In genomic region chrX:5648941-5649568, GRCh38 we compare ENCODE assay signal across 33 cellular contexts.
"Had no signal": no experiment of that assay in that cellular context is flagged by ENCODE, and none has a peak within 500 bp of the region (broad histone marks: within the 10 kb centered on the region; RNA-seq: fewer than 3 reads in every experiment).

No MANE protein-coding gene starts in this region.

- H3K27ac Mint-ChIP-seq: activated naive CD4-positive, alpha-beta T cell treated with anti-CD3 and anti-CD28 coated beads for 36 hours; activated naive CD8-positive, alpha-beta T cell treated with anti-CD3 and anti-CD28 coated beads for 36 hours; activated T-helper 1 cell treated with anti-CD3 and anti-CD28 coated beads, Interleukin-12 subunit alpha, Interleukin-12 subunit beta, Interleukin-2, Interleukin-4 antibody, amounts not matched to agents 30 ng/mL and 10 ng/mL and 1 ng/mL, durations not matched to agents 14 hours and 24 hours and 36 hours; brain; effector memory CD8-positive, alpha-beta T cell; stimulated activated effector memory CD8-positive, alpha-beta T cell treated with anti-CD3 and anti-CD28 coated beads, Interleukin-12 subunit alpha, Interleukin-12 subunit beta, amount 100 ng/mL, for 72 hours; stimulated activated naive CD8-positive, alpha-beta T cell treated with anti-CD3 and anti-CD28 coated beads, Interleukin-15, amount 100 ng/mL, for 72 hours had no signal

- H3K27me3 ChIP-seq: adrenal gland, cardiac muscle cell, gastroesophageal sphincter, hepatocyte, sigmoid colon, thyroid gland, upper lobe of left lung, vagina had no signal

- H3K27me3 Mint-ChIP-seq: activated naive CD8-positive, alpha-beta T cell treated with anti-CD3 and anti-CD28 coated beads for 36 hours; effector memory CD8-positive, alpha-beta T cell; stimulated activated naive CD8-positive, alpha-beta T cell treated with anti-CD3 and anti-CD28 coated beads, Interleukin-15, amount 100 ng/mL, for 72 hours had no signal

- H3K4me1 Mint-ChIP-seq: activated naive CD8-positive, alpha-beta T cell treated with anti-CD3 and anti-CD28 coated beads for 36 hours; stimulated activated effector memory CD8-positive, alpha-beta T cell treated with anti-CD3 and anti-CD28 coated beads, Interleukin-12 subunit alpha, Interleukin-12 subunit beta, amount 100 ng/mL, for 72 hours; stimulated activated naive CD8-positive, alpha-beta T cell treated with anti-CD3 and anti-CD28 coated beads, Interleukin-15, amount 100 ng/mL, for 72 hours had no signal

- H3K9me3 Mint-ChIP-seq: activated naive CD8-positive, alpha-beta T cell treated with anti-CD3 and anti-CD28 coated beads for 36 hours had no signal

- H3K27ac ChIP-seq: adrenal gland, cardiac muscle cell, gastroesophageal sphincter, hepatocyte, parathyroid adenoma, psoas muscle, sigmoid colon, thyroid gland, upper lobe of left lung, vagina, VCaP had no signal

- H3K9ac ChIP-seq: parathyroid adenoma had no signal

- H3K4me2 ChIP-seq: hepatocyte had no signal

- ATAC-seq: activated CD4-positive, CD25-positive, alpha-beta regulatory T cell treated with anti-CD3 and anti-CD28 coated beads, Interleukin-2, amount 50 U/mL, for 24 hours; effector memory CD8-positive, alpha-beta T cell; gastroesophageal sphincter; left cardiac atrium; left ventricle myocardium superior; psoas muscle; stimulated activated effector memory CD8-positive, alpha-beta T cell treated with anti-CD3 and anti-CD28 coated beads, Interleukin-12 subunit alpha, Interleukin-12 subunit beta, amount 100 ng/mL, for 72 hours; stimulated activated naive CD8-positive, alpha-beta T cell treated with anti-CD3 and anti-CD28 coated beads, Interleukin-15, amount 100 ng/mL, for 72 hours had no signal

- H3K9me3 ChIP-seq: adrenal gland, gastroesophageal sphincter, psoas muscle, sigmoid colon, thyroid gland, upper lobe of left lung, vagina had no signal

- H3K4me3 ChIP-seq: adrenal gland, cardiac muscle cell, gastroesophageal sphincter, hepatocyte, psoas muscle, sigmoid colon, thyroid gland, upper lobe of left lung, vagina had no signal

- H3K79me2 ChIP-seq: hepatocyte, parathyroid adenoma had no signal

- H3K4me3 Mint-ChIP-seq: activated naive CD4-positive, alpha-beta T cell treated with anti-CD3 and anti-CD28 coated beads for 36 hours; activated naive CD8-positive, alpha-beta T cell treated with anti-CD3 and anti-CD28 coated beads for 36 hours; activated T-helper 1 cell treated with anti-CD3 and anti-CD28 coated beads, Interleukin-12 subunit alpha, Interleukin-12 subunit beta, Interleukin-2, Interleukin-4 antibody, amounts not matched to agents 30 ng/mL and 10 ng/mL and 1 ng/mL, durations not matched to agents 14 hours and 24 hours and 36 hours; brain; effector memory CD8-positive, alpha-beta T cell; naive B cell; stimulated activated effector memory CD8-positive, alpha-beta T cell treated with anti-CD3 and anti-CD28 coated beads, Interleukin-12 subunit alpha, Interleukin-12 subunit beta, amount 100 ng/mL, for 72 hours; stimulated activated naive CD8-positive, alpha-beta T cell treated with anti-CD3 and anti-CD28 coated beads, Interleukin-15, amount 100 ng/mL, for 72 hours had no signal

- DNase-seq: activated CD4-positive, alpha-beta T cell treated with anti-CD3 and anti-CD28 coated beads for 48 hours; activated CD4-positive, alpha-beta T cell treated with anti-CD3 and anti-CD28 coated beads, Interleukin-2, amount 50 U/mL, for 48 hours; activated CD8-positive, alpha-beta memory T cell treated with anti-CD3 and anti-CD28 coated beads for 24 hours; activated effector memory CD4-positive, alpha-beta T cell treated with anti-CD3 and anti-CD28 coated beads, Interleukin-2, amount 50 U/mL, for 16 hours; activated naive CD4-positive, alpha-beta T cell treated with anti-CD3 and anti-CD28 coated beads for 36 hours; activated naive CD8-positive, alpha-beta T cell treated with anti-CD3 and anti-CD28 coated beads for 36 hours; adrenal gland; aorta; cortex of kidney; effector memory CD8-positive, alpha-beta T cell; left cardiac atrium; left ventricle myocardium superior; naive B cell; occipital lobe; psoas muscle; sigmoid colon; small intestine; stimulated activated CD4-positive, alpha-beta T cell treated with anti-CD3 and anti-CD28 coated beads, Interleukin-4, amount 100 ng/mL, for 24 hours; stimulated activated naive CD8-positive, alpha-beta T cell treated with anti-CD3 and anti-CD28 coated beads, Interleukin-15, amount 100 ng/mL, for 72 hours; substantia nigra; T-helper 9 cell; thyroid gland; upper lobe of left lung had no signal

- H3K4me1 ChIP-seq: adrenal gland, gastroesophageal sphincter, parathyroid adenoma, psoas muscle, sigmoid colon, thyroid gland, upper lobe of left lung, vagina had no signal

- H3K36me3 Mint-ChIP-seq: activated naive CD8-positive, alpha-beta T cell treated with anti-CD3 and anti-CD28 coated beads for 36 hours; brain; stimulated activated effector memory CD8-positive, alpha-beta T cell treated with anti-CD3 and anti-CD28 coated beads, Interleukin-12 subunit alpha, Interleukin-12 subunit beta, amount 100 ng/mL, for 72 hours had no signal

- H2AFZ ChIP-seq: hepatocyte, parathyroid adenoma had no signal

- H3K36me3 ChIP-seq: adrenal gland, cardiac muscle cell, gastroesophageal sphincter, sigmoid colon, thyroid gland, upper lobe of left lung, vagina had no signal
